Comparison of ENCODE assay signal across 23 cellular contexts in genomic region chr10:80909254-80909653, GRCh38.
DNase-seq lines count a peak whose midpoint lies in the region; ATAC-seq and TF ChIP-seq lines count a peak whose summit lies in the region.
"Had no signal": no experiment of that assay in that cellular context is flagged by ENCODE, and none has a peak within 500 bp of the region (broad histone marks: within the 10 kb centered on the region; RNA-seq: fewer than 3 reads in every experiment).

No MANE protein-coding gene starts in this region.

- no CpG with 5 or more reads among the region's 5 CpGs for WGBS in mesendoderm (ENCODE audit: extremely low coverage, insufficient coverage, low lambda C conversion rate)

- H3K4me1 Mint-ChIP-seq in WTC11 (peaks cover 23% of the 10 kb centered on the region), progenitor cell of endocrine pancreas (ENCODE audit: low read depth) (peaks cover 17% of the 10 kb centered on the region)

- H4K5ac ChIP-seq in mesendoderm (ENCODE audit: low read length) = no peak overlapping the region

- H3K9me3 Mint-ChIP-seq in WTC11 (peaks cover 5% of the 10 kb centered on the region), progenitor cell of endocrine pancreas (ENCODE audit: low read depth) (peaks cover 6% of the 10 kb centered on the region)
- H3K9me3 Mint-ChIP-seq: CD4-positive, alpha-beta T cell had no signal

- no peak overlapping the region for H3K4me3 ChIP-seq in mesendoderm (ENCODE audit: low read length)
- H3K4me3 ChIP-seq: A549; BLaER1 treated with 17β-estradiol and CSF1 and Interleukin-3, amounts not matched to agents 10 nM and 100 nM; GM23248; HAP-1 had no signal

- H3K4me1 ChIP-seq in mesendoderm (ENCODE audit: control insufficient read depth, low read depth, low read length) = peaks cover 3% of the 10 kb centered on the region
- H3K4me1 ChIP-seq: A549; BLaER1 treated with 17β-estradiol and CSF1 and Interleukin-3, amounts not matched to agents 10 nM and 100 nM; HAP-1 had no signal

- no peaks in the 10 kb centered on the region for H3K36me3 Mint-ChIP-seq in WTC11
- H3K36me3 Mint-ChIP-seq in progenitor cell of endocrine pancreas (ENCODE audit: insufficient read depth) = no peaks in the 10 kb centered on the region

- no peak overlapping the region for H2BK15ac ChIP-seq in mesendoderm (replicated peaks; ENCODE audit: low read depth)

- H3K27ac Mint-ChIP-seq in WTC11 (no peak overlapping the region), progenitor cell of endocrine pancreas (peak overlapping the region; percentile 97)
- H3K27ac Mint-ChIP-seq: CD4-positive, alpha-beta T cell; HFFc6 had no signal

- no peak overlapping the region for H3K9ac ChIP-seq in mesendoderm (ENCODE audit: low read length)
- H3K9ac ChIP-seq: BLaER1 treated with 17β-estradiol and CSF1 and Interleukin-3, amounts not matched to agents 10 nM and 100 nM; GM23248 had no signal

- H4K8ac ChIP-seq in mesendoderm (ENCODE audit: low read depth, low read length) = no peak overlapping the region

- DNase-seq in NCI-H82 (lab: John Stamatoyannopoulos, UW) (peak; percentile 53), WTC11 (ENCODE audit: low spot score) (no peak), mesendoderm (no peak), progenitor cell of endocrine pancreas (ENCODE audit: low spot score, unreplicated experiment) (no peak), HK-2 (ENCODE audit: unreplicated experiment) (no peak), NCI-H524 treated with DMSO at 0.1 percent for 48 hours (lab: John Stamatoyannopoulos, UW) (no peak), sciatic nerve (ENCODE audit: low spot score) (no peak)
- DNase-seq: AML-193; CD4-positive, alpha-beta T cell; GM23248; HFFc6; NCI-H1048; NCI-H1417; NCI-H1694; NCI-H2029 treated with DMSO at 0.1 percent for 48 hours; NCI-H524; NCI-H774; SHP77 had no signal

- POLR2A ChIA-PET in WTC11 (lab: Charles Lee) = no interaction called here

- no peak for TF ChIP-seq CTCF in WTC11 (IDR thresholded peaks at IDR 0.05)
- TF ChIP-seq CTCF in progenitor cell of endocrine pancreas (IDR thresholded peaks at IDR 0.05; ENCODE audit: unreplicated experiment) = no peak

- peak overlapping the region; percentile 68 for H3K4ac ChIP-seq in mesendoderm (ENCODE audit: low read depth, low read length)

- no peak overlapping the region for H3K4me2 ChIP-seq in mesendoderm (ENCODE audit: low read length)
- H3K4me2 ChIP-seq: A549; BLaER1 treated with 17β-estradiol and CSF1 and Interleukin-3, amounts not matched to agents 10 nM and 100 nM had no signal

- H2BK5ac ChIP-seq in mesendoderm (ENCODE audit: low read length) = no peak overlapping the region

- peak; percentile 51 for ATAC-seq in WTC11
- no peak for ATAC-seq in sciatic nerve
- ATAC-seq: A549, Panc1 had no signal

- H3K18ac ChIP-seq in mesendoderm (ENCODE audit: low read length) = peak overlapping the region; percentile 61

- H2AK5ac ChIP-seq in mesendoderm (ENCODE audit: low read length) = no peak overlapping the region

- no peaks in the 10 kb centered on the region for H3K27me3 ChIP-seq in mesendoderm (ENCODE audit: insufficient read depth, low read length, poor library complexity)
- H3K27me3 ChIP-seq: BLaER1 treated with 17β-estradiol and CSF1 and Interleukin-3, amounts not matched to agents 10 nM and 100 nM had no signal

- H3K27ac ChIP-seq in mesendoderm (ENCODE audit: low read depth, low read length) = no peak overlapping the region
- H3K27ac ChIP-seq: A549; BLaER1 treated with 17β-estradiol and CSF1 and Interleukin-3, amounts not matched to agents 10 nM and 100 nM; GM23248; RWPE1 had no signal

- no peaks in the 10 kb centered on the region for H3K79me2 ChIP-seq in mesendoderm (ENCODE audit: control insufficient read depth, insufficient read depth, low read length)

- H3K27me3 Mint-ChIP-seq in WTC11 (ENCODE audit: low read depth) (peaks cover 5% of the 10 kb centered on the region; the same call in 1 of the 2 replicates), progenitor cell of endocrine pancreas (no peaks in the 10 kb centered on the region)

- H3K23ac ChIP-seq in mesendoderm (ENCODE audit: low read length) = no peak overlapping the region

- intact Hi-C loops in sciatic nerve (cut with DNase I) = no loop called here

- no peaks in the 10 kb centered on the region for H3K79me1 ChIP-seq in mesendoderm (ENCODE audit: low read length)

- no peak overlapping the region for H2BK120ac ChIP-seq in mesendoderm (ENCODE audit: low read depth, low read length)

- no peak overlapping the region for H3K4me3 Mint-ChIP-seq in WTC11
- peak overlapping the region; percentile 35 for H3K4me3 Mint-ChIP-seq in progenitor cell of endocrine pancreas (ENCODE audit: low read depth)
- H3K4me3 Mint-ChIP-seq: CD4-positive, alpha-beta T cell; HFFc6 had no signal

- H3K56ac ChIP-seq in mesendoderm (ENCODE audit: low read length) = no peak overlapping the region

- CTCF ChIA-PET in WTC11 (lab: Charles Lee) = interaction anchor here (1.0 to 6.2 kb wide), 2 partner anchors 15 to 36 kb away, joined by 3 to 20 read pairs; no protein-coding TSS in a partner anchor

- no peaks in the 10 kb centered on the region for H3K36me3 ChIP-seq in mesendoderm (ENCODE audit: control insufficient read depth, insufficient read depth, low read length)
- H3K36me3 ChIP-seq: BLaER1 treated with 17β-estradiol and CSF1 and Interleukin-3, amounts not matched to agents 10 nM and 100 nM; HAP-1 had no signal

TF ChIP-seq in WTC11, 78 proteins besides CTCF, POLR2A, EP300 and RAD21:
- TF ChIP-seq EMX1 (CRISPR knock-in tag; IDR thresholded peaks at IDR 0.05) = no peak
- TF ChIP-seq, protein P1, sequence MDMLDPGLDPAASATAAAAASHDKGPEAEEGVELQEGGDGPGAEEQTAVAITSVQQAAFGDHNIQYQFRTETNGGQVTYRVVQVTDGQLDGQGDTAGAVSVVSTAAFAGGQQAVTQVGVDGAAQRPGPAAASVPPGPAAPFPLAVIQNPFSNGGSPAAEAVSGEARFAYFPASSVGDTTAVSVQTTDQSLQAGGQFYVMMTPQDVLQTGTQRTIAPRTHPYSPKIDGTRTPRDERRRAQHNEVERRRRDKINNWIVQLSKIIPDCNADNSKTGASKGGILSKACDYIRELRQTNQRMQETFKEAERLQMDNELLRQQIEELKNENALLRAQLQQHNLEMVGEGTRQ (CRISPR knock-in tag; IDR thresholded peaks at IDR 0.05) = 0 out of 2 replicates have a peak, but pooled peaks have one; percentile 24
